Comparison of ENCODE assay signal across 23 cellular contexts in the genomic region with DNA sequence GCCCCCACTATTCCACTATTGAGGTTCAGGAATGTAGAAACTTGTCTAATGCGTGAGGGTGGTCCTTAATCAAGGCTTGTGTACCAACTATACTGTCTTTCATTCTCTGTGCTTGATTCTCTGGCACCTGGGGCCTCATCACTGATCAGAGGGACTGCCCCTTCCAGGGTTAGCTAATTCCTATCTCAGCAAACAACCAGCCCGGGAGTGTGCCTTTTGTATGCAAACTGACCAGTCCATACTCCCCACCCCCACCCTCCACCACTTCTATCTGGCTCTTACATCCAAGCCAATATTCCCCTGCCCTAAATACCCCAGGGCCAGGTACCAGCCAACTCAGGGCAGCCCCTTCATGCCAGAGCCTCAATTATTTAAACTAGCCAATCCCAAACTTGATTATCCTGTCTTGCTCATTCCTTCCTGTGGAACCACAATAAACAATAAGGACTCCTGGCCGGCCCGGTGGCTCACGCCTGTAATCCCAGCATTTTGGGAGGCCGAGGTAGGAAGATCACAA. TPM values are rescaled to one million over a fixed set of nuclear protein-coding genes. Genes with fewer than 3 reads are reported as not detected.
A peak's percentile ranks its signal among the peaks of the same experiment; 100 is the strongest.
DNase-seq lines count a peak whose midpoint lies in the region; ATAC-seq, FAIRE-seq and TF ChIP-seq lines count a peak whose summit lies in the region.
"Had no signal": no experiment of that assay in that cellular context is flagged by ENCODE, and none has a peak within 500 bp of the region (broad histone marks: within the 10 kb centered on the region; RNA-seq: fewer than 3 reads in every experiment).

No MANE protein-coding gene starts in this region.

- POLR2A ChIA-PET in HepG2 (lab: Yijun Ruan, JAX), result no interaction called here

- no peak overlapping the region for H2AFZ ChIP-seq in HepG2 (ENCODE audit: low read length)
- H2AFZ ChIP-seq: GM23248 had no signal

- no peak for TF ChIP-seq EP300 in HepG2 (IDR thresholded peaks at IDR 0.05; ENCODE audit: low read depth in 2 of 2, low read length in 2 of 2)
- no peak for TF ChIP-seq EP300 in HepG2 (CRISPR knock-in tag; IDR thresholded peaks at IDR 0.05; ENCODE audit: borderline replicate concordance)

- no TSS peak for BruUV-seq in HepG2 (replicated peaks; lab: Mats Ljungman, UMichigan)

- H3K9me3 Mint-ChIP-seq in endodermal cell, result peaks cover 51% of the 10 kb centered on the region
- H3K9me3 Mint-ChIP-seq: CD4-positive, alpha-beta T cell had no signal

- no peak overlapping the region for H3K27ac ChIP-seq in HepG2 (ENCODE audit: extremely low read length, insufficient read depth, low read length)
- H3K27ac ChIP-seq in right lobe of liver, result no peak overlapping the region
- H3K27ac ChIP-seq in endodermal cell (ENCODE audit: low read depth, low read length), result no peak overlapping the region
- H3K27ac ChIP-seq: 22Rv1, A549, C4-2B, GM23248 had no signal

- H3K79me2 ChIP-seq in HepG2 (ENCODE audit: insufficient read depth, low read length), result no peaks in the 10 kb centered on the region

- in situ Hi-C loops in HepG2 (cut with HindIII; ENCODE audit: extremely low pct_ligation_motif_present, low pct_unique_long_range_greater_than_20kb), result no loop called here

- no peak for ATAC-seq in HepG2
- no peak for ATAC-seq in right lobe of liver
- ATAC-seq: A549, K562 had no signal

- H3K36me3 Mint-ChIP-seq in endodermal cell (ENCODE audit: low read depth), result no peaks in the 10 kb centered on the region

- H3K27me3 ChIP-seq in HepG2 (ENCODE audit: control insufficient read depth in 1 of 2, insufficient read depth in 2 of 2, low read length in 2 of 2), result no peaks in the 10 kb centered on the region
- H3K27me3 ChIP-seq in right lobe of liver, result no peaks in the 10 kb centered on the region
- H3K27me3 ChIP-seq in endodermal cell (ENCODE audit: control insufficient read depth, insufficient read depth, low read length, poor library complexity, severe bottlenecking), result no peaks in the 10 kb centered on the region

- no peaks in the 10 kb centered on the region for H4K20me1 ChIP-seq in HepG2 (ENCODE audit: insufficient read depth, low read length)

- 30% methylated on average over 6 of the region's 6 CpGs for WGBS in HepG2 (ENCODE audit: low lambda C conversion rate)
- WGBS in right lobe of liver (ENCODE audit: insufficient coverage, low coverage, low lambda C conversion rate, missing lambda C conversion rate), result 59% methylated on average over 6 of the region's 6 CpGs
- 75% methylated on average over 6 of the region's 6 CpGs; no CpG with 5 or more reads in 1 of the 2 experiments for WGBS in endodermal cell (ENCODE audit: insufficient coverage in 1 of 2, insufficient read length in 1 of 2), 2 experiments

- H3K4me1 ChIP-seq in HepG2 (ENCODE audit: insufficient read depth, low read length) (peaks cover 12% of the 10 kb centered on the region), right lobe of liver (no peaks in the 10 kb centered on the region), endodermal cell (ENCODE audit: control insufficient read depth, insufficient read depth, low read length) (no peaks in the 10 kb centered on the region)
- H3K4me1 ChIP-seq: A549, Caco-2 had no signal

- H3K9ac ChIP-seq in HepG2 (ENCODE audit: insufficient read depth, low read depth, low read length), result no peak overlapping the region
- no peak overlapping the region for H3K9ac ChIP-seq in endodermal cell (ENCODE audit: extremely low read depth, low read length, poor library complexity, severe bottlenecking)
- H3K9ac ChIP-seq: GM23248 had no signal

- H3K36me3 ChIP-seq in HepG2 (replicated peaks in 1 of 2; ENCODE audit: control insufficient read depth in 1 of 2, insufficient read depth in 2 of 2, low read length in 2 of 2) (no peaks in the 10 kb centered on the region), right lobe of liver (no peaks in the 10 kb centered on the region), endodermal cell (ENCODE audit: control insufficient read depth, insufficient read depth, low read length) (no peaks in the 10 kb centered on the region)

- H3K4me2 ChIP-seq in HepG2 (ENCODE audit: low read depth, low read length), result no peak overlapping the region
- H3K4me2 ChIP-seq: A549 had no signal

- H3K27ac Mint-ChIP-seq in endodermal cell, result no peak overlapping the region
- H3K27ac Mint-ChIP-seq: CD4-positive, alpha-beta T cell; H9 had no signal

- TF ChIP-seq POLR2A in HepG2 (IDR thresholded peaks at IDR 0.05; ENCODE audit: insufficient read depth in 1 of 2, low read depth in 2 of 2, low read length in 2 of 2) (no peak), right lobe of liver (IDR thresholded peaks at IDR 0.05) (no peak)

- H3K4me3 ChIP-seq in HepG2 (replicated peaks in 1 of 3; ENCODE audit: insufficient read depth in 1 of 3, low read depth in 2 of 3, low read length in 3 of 3) (no peak overlapping the region), right lobe of liver (no peak overlapping the region), endodermal cell (ENCODE audit: low read length) (no peak overlapping the region)
- H3K4me3 ChIP-seq: A549, GM23248, K562 had no signal

- no peaks in the 10 kb centered on the region; the same call in 1 of the 2 replicates for H3K9me3 ChIP-seq in HepG2 (ENCODE audit: low read length)
- no peaks in the 10 kb centered on the region for H3K9me3 ChIP-seq in right lobe of liver
- H3K9me3 ChIP-seq in endodermal cell (ENCODE audit: control insufficient read depth, low read length), result no peaks in the 10 kb centered on the region
- H3K9me3 ChIP-seq: A549, Caco-2 had no signal

- CTCF ChIA-PET in HepG2 (lab: Yijun Ruan, JAX; ENCODE audit: low intra/inter-chr PET ratio, low total read pairs), result no interaction called here

- no peak overlapping the region for H3K4me3 Mint-ChIP-seq in endodermal cell
- H3K4me3 Mint-ChIP-seq: CD4-positive, alpha-beta T cell; H9 had no signal

- no peaks in the 10 kb centered on the region for H3K27me3 Mint-ChIP-seq in endodermal cell (ENCODE audit: insufficient read depth)
- H3K27me3 Mint-ChIP-seq: CD4-positive, alpha-beta T cell had no signal

- FAIRE-seq in HepG2 (lab: Jason Lieb, UNC), result peak; percentile 56
- FAIRE-seq: A549, D721Med, GM12892, GM18507, K562 had no signal

- no peak for TF ChIP-seq RAD21 in HepG2 (CRISPR knock-in tag; IDR thresholded peaks at IDR 0.05)

- peak; percentile 9 for DNase-seq in HepG2 (ENCODE audit: low spot score)
- no peak for DNase-seq in right lobe of liver
- peak; percentile 56 for DNase-seq in endodermal cell
- peak; percentile 26 for DNase-seq in iPS-NIHi7 (ENCODE audit: extremely low spot score)
- no peak for DNase-seq in LoVo (ENCODE audit: low spot score)
- no peak for DNase-seq in NCI-H524 (lab: John Stamatoyannopoulos, UW)
- no peak for DNase-seq in NCI-H1436 (lab: John Stamatoyannopoulos, UW)
- DNase-seq: AML-193; Caco-2; CD4-positive, alpha-beta T cell; GDM1; GM23248; H9; IMR-90 had no signal

- TF ChIP-seq CTCF in HepG2 (CRISPR knock-in tag; IDR thresholded peaks at IDR 0.05) (no peak), right lobe of liver (IDR thresholded peaks at IDR 0.05) (no peak), endodermal cell (conservative IDR thresholded peaks at IDR 0.05) (no peak)

- intact Hi-C loops in HepG2 (cut with micrococcal nuclease; ENCODE audit: unreplicated experiment) (no loop called here), right lobe of liver (cut with DNase I) (no loop called here)

- no peaks in the 10 kb centered on the region for H3K4me1 Mint-ChIP-seq in endodermal cell

TF ChIP-seq in HepG2, 621 proteins besides CTCF, POLR2A, EP300 and RAD21 (continues in another document):
- TF ChIP-seq ZFP90 (CRISPR knock-in tag; IDR thresholded peaks at IDR 0.05; ENCODE audit: borderline replicate concordance) (no peak), ZSCAN22 (CRISPR knock-in tag; IDR thresholded peaks at IDR 0.05) (no peak)

RNA-seq across cellular contexts. Expression of gene FTHL17, which starts 59.3 kb away (rescaled TPM):
- total RNA-seq in HepG2 (2016; rRNA removed; fragmentation: Illumina TruSeq; extraction: Trizol), result not detected in 2 replicates
- total RNA-seq in HepG2 (2016; cell fraction: cytosol; rRNA removed; fragmentation: Illumina TruSeq; extraction: Trizol; ENCODE audit: low read depth), result not detected in 2 replicates
- total RNA-seq in HepG2 (2016; cell fraction: insoluble cytoplasmic fraction; rRNA removed; fragmentation: Illumina TruSeq; extraction: Trizol), result not detected in 2 replicates
- not detected in 2 replicates for total RNA-seq in HepG2 (2016; cell fraction: membrane; rRNA removed; fragmentation: Illumina TruSeq; extraction: Trizol)
- not detected in 2 replicates for total RNA-seq in HepG2 (2016; cell fraction: nucleus; rRNA removed; fragmentation: Illumina TruSeq; extraction: Trizol)
- not detected in 2 replicates for polyA plus RNA-seq in HepG2 (2011; rRNA removed)
- polyA plus RNA-seq in HepG2 (2011; cell fraction: cytosol; rRNA removed), result not detected in 2 replicates
- not detected in 2 replicates for polyA plus RNA-seq in HepG2 (2011; cell fraction: nucleus; rRNA removed)
- not detected in 2 replicates for polyA plus RNA-seq in HepG2 (2012)
- not detected in 2 replicates for polyA plus RNA-seq in HepG2 (2016; cell fraction: cytosol; fragmentation: Illumina TruSeq; extraction: Trizol; ENCODE audit: low read depth)
- polyA plus RNA-seq in HepG2 (2016; cell fraction: insoluble cytoplasmic fraction; fragmentation: Illumina TruSeq; extraction: Trizol; ENCODE audit: low read depth), result not detected in 2 replicates
- not detected in 2 replicates for polyA plus RNA-seq in HepG2 (2016; cell fraction: membrane; fragmentation: Illumina TruSeq; extraction: Trizol; ENCODE audit: low read depth)
- not detected in 2 replicates for polyA plus RNA-seq in HepG2 (2016; cell fraction: nucleus; fragmentation: Illumina TruSeq; extraction: Trizol; ENCODE audit: insufficient read depth, low read depth)
- polyA minus RNA-seq in HepG2 (2011; rRNA and poly(A)+ RNA removed; ENCODE audit: low replicate concordance), result not detected in 2 replicates
- not detected in 2 replicates for polyA minus RNA-seq in HepG2 (2011; cell fraction: cytosol; rRNA and poly(A)+ RNA removed)
- polyA minus RNA-seq in HepG2 (2011; cell fraction: nucleus; rRNA and poly(A)+ RNA removed), result not detected in 2 replicates
- not detected for total RNA-seq in right lobe of liver
- not detected for total RNA-seq in endodermal cell
- not detected for polyA plus RNA-seq in endodermal cell (2013, experiment 1 of 2)
- not detected for polyA plus RNA-seq in endodermal cell (2013, experiment 2 of 2)
- total RNA-seq: Caco-2; CD4-positive, alpha-beta T cell; GM23248; H9; HT-29; IMR-90; K562 had no signal
- polyA plus RNA-seq: A549, BJ, GM23248, IMR-90, K562 had no signal

Comparison
In these comparisons a context has a peak if more than half of its experiments do, and no peak if none do; other contexts are left out.
1. DNase-seq: peak in HepG2 (single experiment), endodermal cell (single experiment) and iPS-NIHi7 (single experiment); none in right lobe of liver (0 of 3), LoVo (single experiment), NCI-H524 (0 of 2) and NCI-H1436 (single experiment).